Comparison of ENCODE assay signal across 8 cellular contexts in genomic region chr19:3270908-3271307, GRCh38. TPM values are rescaled to one million over a fixed set of nuclear protein-coding genes. Genes with fewer than 3 reads are reported as not detected.
A peak's percentile ranks its signal among the peaks of the same experiment; 100 is the strongest.
DNase-seq lines count a peak whose midpoint lies in the region; ATAC-seq and TF ChIP-seq lines count a peak whose summit lies in the region.

No MANE protein-coding gene starts in this region.

- no peak for TF ChIP-seq EP300 in stomach (IDR thresholded peaks at IDR 0.05)

- peaks cover 0 to 15% (median 14%) of the 10 kb centered on the region in 4 donors for H3K9me3 ChIP-seq in stomach

- H3K27me3 Mint-ChIP-seq in activated naive CD4-positive, alpha-beta T cell treated with anti-CD3 and anti-CD28 coated beads for 36 hours (ENCODE audit: low read depth), result peaks cover 30% of the 10 kb centered on the region
- peaks cover 67% of the 10 kb centered on the region for H3K27me3 Mint-ChIP-seq in neural crest cell (ENCODE audit: low read depth)

- H3K9me3 Mint-ChIP-seq in activated naive CD4-positive, alpha-beta T cell treated with anti-CD3 and anti-CD28 coated beads for 36 hours, result peaks cover 7% of the 10 kb centered on the region
- H3K9me3 Mint-ChIP-seq in neural crest cell, result no peaks in the 10 kb centered on the region

- no peak overlapping the region for H3K4me3 ChIP-seq in stomach

- DNase-seq in H4 (ENCODE audit: low spot score) (peak; percentile 60), NCI-H2196 treated with DMSO at 0.1 percent for 48 hours (lab: John Stamatoyannopoulos, UW; ENCODE audit: unreplicated experiment) (peak; percentile 86), neural crest cell (ENCODE audit: low read depth, low spot score) (peak; percentile 62), amniotic stem cell (lab: John Stamatoyannopoulos, UW) (no peak), stomach (no peak), Right ventricle myocardium inferior (ENCODE audit: missing footprints) (no peak)
- peak; percentile 74 for DNase-seq in activated naive CD4-positive, alpha-beta T cell treated with anti-CD3 and anti-CD28 coated beads for 36 hours

- peaks cover 7 to 10% (median 8%) of the 10 kb centered on the region in 4 donors for H3K4me1 ChIP-seq in stomach

- intact Hi-C loops in activated naive CD4-positive, alpha-beta T cell treated with anti-CD3 and anti-CD28 coated beads for 36 hours (cut with micrococcal nuclease), result no loop called here
- intact Hi-C loops in stomach (cut with DNase I; ENCODE audit: low total_unique reads) (no loop called here), Right ventricle myocardium inferior (cut with DNase I) (no loop called here)

- ATAC-seq in Right ventricle myocardium inferior (no peak), GM21717 (IDR thresholded peaks at IDR 0.05; ENCODE audit: unreplicated experiment) (no peak)

- H3K4me1 Mint-ChIP-seq in activated naive CD4-positive, alpha-beta T cell treated with anti-CD3 and anti-CD28 coated beads for 36 hours (ENCODE audit: low read depth), result peaks cover 8% of the 10 kb centered on the region
- H3K4me1 Mint-ChIP-seq in neural crest cell, result peaks cover 8% of the 10 kb centered on the region

- H3K27me3 ChIP-seq in stomach, result peaks cover 0 to 96% (median 65%) of the 10 kb centered on the region in 3 donors

- WGBS in stomach, 5 donors, result 12 to 19% (median 16%) methylated on average over 11 of the region's 11 CpGs

- TF ChIP-seq POLR2A in stomach (IDR thresholded peaks at IDR 0.05), result no peak

- H3K27ac ChIP-seq in stomach, result no peak overlapping the region

- no peak overlapping the region for H3K27ac Mint-ChIP-seq in activated naive CD4-positive, alpha-beta T cell treated with anti-CD3 and anti-CD28 coated beads for 36 hours
- H3K27ac Mint-ChIP-seq in neural crest cell (ENCODE audit: unreplicated experiment), result no peak overlapping the region

- TF ChIP-seq CTCF in neural crest cell (conservative IDR thresholded peaks at IDR 0.05) (no peak), stomach (IDR thresholded peaks at IDR 0.05) (no peak)

- H3K4me3 Mint-ChIP-seq in activated naive CD4-positive, alpha-beta T cell treated with anti-CD3 and anti-CD28 coated beads for 36 hours, result no peak overlapping the region
- no peak overlapping the region for H3K4me3 Mint-ChIP-seq in neural crest cell

- CTCF ChIA-PET in activated naive CD4-positive, alpha-beta T cell treated with anti-CD3 and anti-CD28 coated beads for 36 hours (lab: Charles Lee), result no interaction called here

- no peaks in the 10 kb centered on the region for H3K36me3 Mint-ChIP-seq in activated naive CD4-positive, alpha-beta T cell treated with anti-CD3 and anti-CD28 coated beads for 36 hours (ENCODE audit: low read depth)
- no peaks in the 10 kb centered on the region for H3K36me3 Mint-ChIP-seq in neural crest cell (ENCODE audit: low read depth)

- peaks cover 0 to 5% (median 0%) of the 10 kb centered on the region in 4 donors for H3K36me3 ChIP-seq in stomach

RNA-seq across cellular contexts. Expression of gene CELF5, which starts 46.4 kb away (rescaled TPM):
- 0.29 and 0.60 TPM in 2 replicates for total RNA-seq in H4 (2014; rRNA removed; shearing (Covaris generic))
- total RNA-seq in activated naive CD4-positive, alpha-beta T cell treated with anti-CD3 and anti-CD28 coated beads for 36 hours, result not detected
- total RNA-seq in neural crest cell (2.3 and 3.0 TPM in 2 replicates), stomach (under 1 TPM in 1 of 5 donors, not detected in 4; 0.18 TPM), Right ventricle myocardium inferior (not detected)
- under 1 TPM in 1 of 3 donors, not detected in 2; 0.18 TPM for polyA plus RNA-seq in stomach

Comparison
In these comparisons a context has a peak if more than half of its experiments do, and no peak if none do; other contexts are left out.
1. DNase-seq: peak in H4 (single experiment), NCI-H2196 treated with DMSO at 0.1 percent for 48 hours (single experiment), activated naive CD4-positive, alpha-beta T cell treated with anti-CD3 and anti-CD28 coated beads for 36 hours (single experiment) and neural crest cell (single experiment); none in amniotic stem cell (single experiment), stomach (single experiment) and Right ventricle myocardium inferior (single experiment).